In the genomic region with DNA sequence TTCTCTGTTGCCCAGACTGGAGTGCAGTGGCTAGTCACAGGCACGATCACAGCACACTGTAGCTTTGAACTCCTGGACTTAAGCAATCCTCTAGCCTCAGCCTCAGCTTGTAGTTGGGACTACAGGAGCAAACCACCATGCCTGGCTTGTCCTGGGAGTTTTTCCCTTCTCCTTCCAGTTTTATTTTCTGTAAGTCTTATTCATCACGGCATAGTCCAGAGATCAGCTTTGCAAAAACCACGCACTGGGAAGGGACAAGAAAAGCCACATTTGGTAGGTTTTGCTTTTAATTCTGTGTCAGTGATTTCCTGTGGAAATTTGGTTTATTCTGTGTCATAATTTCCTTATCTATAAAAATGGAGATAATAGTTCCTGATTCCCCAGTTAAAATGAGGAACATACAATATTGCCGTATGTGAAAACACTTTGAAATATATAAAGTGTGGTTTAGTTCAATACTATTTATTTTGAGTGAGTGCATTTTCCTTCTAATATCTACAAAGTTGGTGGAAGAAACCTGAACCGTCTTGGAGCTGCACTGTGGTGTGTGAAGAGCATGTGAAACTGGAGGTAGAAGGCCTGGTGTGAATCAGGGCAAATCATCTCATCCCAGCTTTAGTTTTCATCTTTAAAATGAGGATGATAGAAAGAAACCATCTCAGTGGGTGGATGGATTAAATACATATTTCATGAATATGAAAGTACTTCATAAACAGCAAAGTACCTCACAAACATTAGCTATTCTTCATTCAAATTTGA, we compare ENCODE assay signal across 1 cellular context.
TF ChIP-seq lines count a peak whose summit lies in the region.

No MANE protein-coding gene starts in this region.

TF ChIP-seq in GM23338, 12 proteins besides CTCF, POLR2A, EP300 and RAD21:
- no peak for TF ChIP-seq EZH2phosphoT487 (IDR thresholded peaks at IDR 0.05; ENCODE audit: unreplicated experiment)
- no peak for TF ChIP-seq CREB1 (CRISPR knock-in tag; IDR thresholded peaks at IDR 0.05; ENCODE audit: low read depth)
- TF ChIP-seq JUNB (IDR thresholded peaks at IDR 0.05; ENCODE audit: unreplicated experiment) = no peak
- TF ChIP-seq ZNF462 (CRISPR knock-in tag; IDR thresholded peaks at IDR 0.05) = no peak
- TF ChIP-seq, protein P1, sequence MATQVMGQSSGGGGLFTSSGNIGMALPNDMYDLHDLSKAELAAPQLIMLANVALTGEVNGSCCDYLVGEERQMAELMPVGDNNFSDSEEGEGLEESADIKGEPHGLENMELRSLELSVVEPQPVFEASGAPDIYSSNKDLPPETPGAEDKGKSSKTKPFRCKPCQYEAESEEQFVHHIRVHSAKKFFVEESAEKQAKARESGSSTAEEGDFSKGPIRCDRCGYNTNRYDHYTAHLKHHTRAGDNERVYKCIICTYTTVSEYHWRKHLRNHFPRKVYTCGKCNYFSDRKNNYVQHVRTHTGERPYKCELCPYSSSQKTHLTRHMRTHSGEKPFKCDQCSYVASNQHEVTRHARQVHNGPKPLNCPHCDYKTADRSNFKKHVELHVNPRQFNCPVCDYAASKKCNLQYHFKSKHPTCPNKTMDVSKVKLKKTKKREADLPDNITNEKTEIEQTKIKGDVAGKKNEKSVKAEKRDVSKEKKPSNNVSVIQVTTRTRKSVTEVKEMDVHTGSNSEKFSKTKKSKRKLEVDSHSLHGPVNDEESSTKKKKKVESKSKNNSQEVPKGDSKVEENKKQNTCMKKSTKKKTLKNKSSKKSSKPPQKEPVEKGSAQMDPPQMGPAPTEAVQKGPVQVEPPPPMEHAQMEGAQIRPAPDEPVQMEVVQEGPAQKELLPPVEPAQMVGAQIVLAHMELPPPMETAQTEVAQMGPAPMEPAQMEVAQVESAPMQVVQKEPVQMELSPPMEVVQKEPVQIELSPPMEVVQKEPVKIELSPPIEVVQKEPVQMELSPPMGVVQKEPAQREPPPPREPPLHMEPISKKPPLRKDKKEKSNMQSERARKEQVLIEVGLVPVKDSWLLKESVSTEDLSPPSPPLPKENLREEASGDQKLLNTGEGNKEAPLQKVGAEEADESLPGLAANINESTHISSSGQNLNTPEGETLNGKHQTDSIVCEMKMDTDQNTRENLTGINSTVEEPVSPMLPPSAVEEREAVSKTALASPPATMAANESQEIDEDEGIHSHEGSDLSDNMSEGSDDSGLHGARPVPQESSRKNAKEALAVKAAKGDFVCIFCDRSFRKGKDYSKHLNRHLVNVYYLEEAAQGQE (IDR thresholded peaks at IDR 0.05; ENCODE audit: unreplicated experiment) = no peak
- TF ChIP-seq, protein P2, sequence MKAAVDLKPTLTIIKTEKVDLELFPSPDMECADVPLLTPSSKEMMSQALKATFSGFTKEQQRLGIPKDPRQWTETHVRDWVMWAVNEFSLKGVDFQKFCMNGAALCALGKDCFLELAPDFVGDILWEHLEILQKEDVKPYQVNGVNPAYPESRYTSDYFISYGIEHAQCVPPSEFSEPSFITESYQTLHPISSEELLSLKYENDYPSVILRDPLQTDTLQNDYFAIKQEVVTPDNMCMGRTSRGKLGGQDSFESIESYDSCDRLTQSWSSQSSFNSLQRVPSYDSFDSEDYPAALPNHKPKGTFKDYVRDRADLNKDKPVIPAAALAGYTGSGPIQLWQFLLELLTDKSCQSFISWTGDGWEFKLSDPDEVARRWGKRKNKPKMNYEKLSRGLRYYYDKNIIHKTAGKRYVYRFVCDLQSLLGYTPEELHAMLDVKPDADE (IDR thresholded peaks at IDR 0.05) = no peak
- no peak for TF ChIP-seq POLR2AphosphoS5 (IDR thresholded peaks at IDR 0.05; ENCODE audit: low read depth)
- TF ChIP-seq STAT1 (IDR thresholded peaks at IDR 0.05; ENCODE audit: unreplicated experiment) = no peak
- TF ChIP-seq ZNF331 (CRISPR knock-in tag; IDR thresholded peaks at IDR 0.05; ENCODE audit: low read depth) = no peak
- no peak for TF ChIP-seq EZH2 (IDR thresholded peaks at IDR 0.05; ENCODE audit: low read depth, unreplicated experiment)
- TF ChIP-seq ZNF114 (CRISPR knock-in tag; IDR thresholded peaks at IDR 0.05) = no peak
- no peak for TF ChIP-seq NANOG (IDR thresholded peaks at IDR 0.05; ENCODE audit: borderline replicate concordance)
TF ChIP-seq in GM23338: peak in this region for 0.
